ENCODE assay signal across 33 cellular contexts in genomic region chr15:29461877-29462276, GRCh38.
"Had no signal": no experiment of that assay in that cellular context is flagged by ENCODE, and none has a peak within 500 bp of the region (broad histone marks: within the 10 kb centered on the region; RNA-seq: fewer than 3 reads in every experiment).

No MANE protein-coding gene starts in this region.

- ATAC-seq: activated CD4-positive, CD25-positive, alpha-beta regulatory T cell treated with anti-CD3 and anti-CD28 coated beads, Interleukin-2, amount 50 U/mL, for 24 hours; activated CD8-positive, alpha-beta memory T cell treated with anti-CD3 and anti-CD28 coated beads, Interleukin-2, amount 10 ng/mL, durations not matched to agents 7 days and 5 days; activated CD8-positive, alpha-beta T cell treated with anti-CD3 and anti-CD28 coated beads, Interleukin-2, amount 10 ng/mL, durations not matched to agents 7 days and 5 days; body of pancreas; WTC11 had no signal

- H3K27me3 Mint-ChIP-seq: activated CD4-positive, alpha-beta memory T cell treated with anti-CD3 and anti-CD28 coated beads, Interleukin-2, amount 10 ng/mL, durations not matched to agents 7 days and 5 days; activated CD4-positive, alpha-beta T cell treated with anti-CD3 and anti-CD28 coated beads, Interleukin-2, amount 10 ng/mL, durations not matched to agents 24 days and 14 days; activated CD8-positive, alpha-beta memory T cell treated with anti-CD3 and anti-CD28 coated beads, Interleukin-2, amount 10 ng/mL, durations not matched to agents 7 days and 5 days had no signal

- H3K4me1 Mint-ChIP-seq: activated CD4-positive, alpha-beta memory T cell treated with anti-CD3 and anti-CD28 coated beads, Interleukin-2, amount 10 ng/mL, durations not matched to agents 7 days and 5 days; activated CD4-positive, alpha-beta T cell treated with anti-CD3 and anti-CD28 coated beads, Interleukin-2, amount 10 ng/mL, durations not matched to agents 24 days and 14 days; activated CD8-positive, alpha-beta memory T cell treated with anti-CD3 and anti-CD28 coated beads, Interleukin-2, amount 10 ng/mL, durations not matched to agents 7 days and 5 days; activated naive CD8-positive, alpha-beta T cell treated with anti-CD3 and anti-CD28 coated beads for 36 hours; WTC11 had no signal

- DNase-seq: activated CD4-positive, alpha-beta memory T cell treated with anti-CD3 and anti-CD28 coated beads, Interleukin-2, amount 10 ng/mL, durations not matched to agents 7 days and 5 days; activated CD4-positive, alpha-beta T cell treated with anti-CD3 and anti-CD28 coated beads for 1 hour; activated CD4-positive, alpha-beta T cell treated with anti-CD3 and anti-CD28 coated beads for 4 hours; activated CD4-positive, alpha-beta T cell treated with anti-CD3 and anti-CD28 coated beads, Interleukin-2, amount 10 ng/mL, durations not matched to agents 24 days and 14 days; activated CD4-positive, alpha-beta T cell treated with anti-CD3 and anti-CD28 coated beads, Interleukin-2, amount 50 U/mL, for 48 hours; activated CD4-positive, CD25-positive, alpha-beta regulatory T cell; activated CD8-positive, alpha-beta memory T cell treated with anti-CD3 and anti-CD28 coated beads for 24 hours; activated CD8-positive, alpha-beta memory T cell treated with anti-CD3 and anti-CD28 coated beads, Interleukin-2, amount 10 ng/mL, durations not matched to agents 7 days and 5 days; activated CD8-positive, alpha-beta memory T cell treated with anti-CD3 and anti-CD28 coated beads, Interleukin-2, amount 50 U/mL, for 48 hours; activated CD8-positive, alpha-beta T cell treated with anti-CD3 and anti-CD28 coated beads, Interleukin-2, amount 10 ng/mL, durations not matched to agents 7 days and 5 days; activated effector memory CD4-positive, alpha-beta T cell treated with anti-CD3 and anti-CD28 coated beads, Interleukin-2, amount 50 U/mL, for 16 hours; activated gamma-delta T cell treated with Interleukin-2 at 50 U/mL for 16 hours; activated naive CD4-positive, alpha-beta T cell; activated naive CD4-positive, alpha-beta T cell treated with anti-CD3 and anti-CD28 coated beads for 36 hours; activated naive CD4-positive, alpha-beta T cell treated with anti-CD3 and anti-CD28 coated beads, Interleukin-2, amount 50 U/mL, for 16 hours; activated naive CD8-positive, alpha-beta T cell treated with anti-CD3 and anti-CD28 coated beads for 36 hours; activated T-cell treated with anti-CD3 and anti-CD28 coated beads, Interleukin-2, amount 50 U/mL, for 24 hours; activated T-cell treated with anti-CD3 and anti-CD28 coated beads, Interleukin-2, amount 50 U/mL, for 48 hours; adrenal gland; amniotic stem cell; aorta; body of pancreas; brain microvascular endothelial cell; central memory CD4-positive, alpha-beta T cell; T-helper 1 cell; T-helper 2 cell; T-helper 9 cell; WERI-Rb-1 had no signal

- H3K36me3 Mint-ChIP-seq: activated CD8-positive, alpha-beta memory T cell treated with anti-CD3 and anti-CD28 coated beads, Interleukin-2, amount 10 ng/mL, durations not matched to agents 7 days and 5 days; activated naive CD4-positive, alpha-beta T cell treated with anti-CD3 and anti-CD28 coated beads, Interleukin-2, amount 50 U/mL, for 72 hours; activated naive CD8-positive, alpha-beta T cell treated with anti-CD3 and anti-CD28 coated beads for 36 hours; WTC11 had no signal

- H3K4me3 Mint-ChIP-seq: activated CD4-positive, alpha-beta memory T cell treated with anti-CD3 and anti-CD28 coated beads, Interleukin-2, amount 10 ng/mL, durations not matched to agents 7 days and 5 days; activated CD4-positive, alpha-beta T cell treated with anti-CD3 and anti-CD28 coated beads, Interleukin-2, amount 10 ng/mL, durations not matched to agents 24 days and 14 days; activated CD8-positive, alpha-beta memory T cell treated with anti-CD3 and anti-CD28 coated beads, Interleukin-2, amount 10 ng/mL, durations not matched to agents 7 days and 5 days; activated CD8-positive, alpha-beta T cell treated with anti-CD3 and anti-CD28 coated beads, Interleukin-2, amount 10 ng/mL, durations not matched to agents 7 days and 5 days; activated naive CD4-positive, alpha-beta T cell treated with anti-CD3 and anti-CD28 coated beads for 36 hours; activated naive CD8-positive, alpha-beta T cell treated with anti-CD3 and anti-CD28 coated beads for 36 hours; activated T-cell treated with anti-CD3 and anti-CD28 coated beads, Interleukin-2, amount 50 U/mL, for 24 hours; T-helper 1 cell treated with Interleukin-12 subunit alpha and Interleukin-12 subunit beta and Interleukin-4 antibody, amounts not matched to agents 30 μg/mL and 1 μg/mL, for 36 hours; T-helper 2 cell treated with Interferon-gamma antibody and Interleukin-4, amounts not matched to agents 5 μg/mL and 100 μg/mL, for 36 hours; WTC11 had no signal

- H3K9me3 Mint-ChIP-seq: activated CD4-positive, alpha-beta memory T cell treated with anti-CD3 and anti-CD28 coated beads, Interleukin-2, amount 10 ng/mL, durations not matched to agents 7 days and 5 days; activated CD4-positive, alpha-beta T cell treated with anti-CD3 and anti-CD28 coated beads, Interleukin-2, amount 10 ng/mL, durations not matched to agents 24 days and 14 days; activated naive CD4-positive, alpha-beta T cell treated with anti-CD3 and anti-CD28 coated beads for 36 hours; activated naive CD4-positive, alpha-beta T cell treated with anti-CD3 and anti-CD28 coated beads, Interleukin-2, amount 50 U/mL, for 72 hours; activated naive CD8-positive, alpha-beta T cell treated with anti-CD3 and anti-CD28 coated beads for 36 hours; activated T-cell treated with anti-CD3 and anti-CD28 coated beads, Interleukin-2, amount 50 U/mL, for 24 hours; T-helper 1 cell treated with Interleukin-12 subunit alpha and Interleukin-12 subunit beta and Interleukin-4 antibody, amounts not matched to agents 30 μg/mL and 1 μg/mL, for 36 hours; T-helper 2 cell treated with Interferon-gamma antibody and Interleukin-4, amounts not matched to agents 5 μg/mL and 100 μg/mL, for 36 hours; WTC11 had no signal

- H3K27ac Mint-ChIP-seq: activated CD4-positive, alpha-beta memory T cell treated with anti-CD3 and anti-CD28 coated beads, Interleukin-2, amount 10 ng/mL, durations not matched to agents 7 days and 5 days; activated CD4-positive, alpha-beta T cell treated with anti-CD3 and anti-CD28 coated beads, Interleukin-2, amount 10 ng/mL, durations not matched to agents 24 days and 14 days; activated CD8-positive, alpha-beta memory T cell treated with anti-CD3 and anti-CD28 coated beads, Interleukin-2, amount 10 ng/mL, durations not matched to agents 7 days and 5 days; activated CD8-positive, alpha-beta T cell treated with anti-CD3 and anti-CD28 coated beads, Interleukin-2, amount 10 ng/mL, durations not matched to agents 7 days and 5 days; activated naive CD4-positive, alpha-beta T cell treated with anti-CD3 and anti-CD28 coated beads for 36 hours; activated naive CD4-positive, alpha-beta T cell treated with anti-CD3 and anti-CD28 coated beads, Interleukin-2, amount 50 U/mL, for 72 hours; activated naive CD8-positive, alpha-beta T cell treated with anti-CD3 and anti-CD28 coated beads for 36 hours; activated T-cell treated with anti-CD3 and anti-CD28 coated beads, Interleukin-2, amount 50 U/mL, for 24 hours; T-helper 1 cell treated with Interleukin-12 subunit alpha and Interleukin-12 subunit beta and Interleukin-4 antibody, amounts not matched to agents 30 μg/mL and 1 μg/mL, for 36 hours; T-helper 2 cell treated with Interferon-gamma antibody and Interleukin-4, amounts not matched to agents 5 μg/mL and 100 μg/mL, for 36 hours; WTC11 had no signal
